In genomic region chr3:128784228-128784627, GRCh38 we compare ENCODE assay signal across 9 cellular contexts. TPM values are rescaled to one million over a fixed set of nuclear protein-coding genes. Genes with fewer than 3 reads are reported as not detected.
DNase-seq lines count a peak whose midpoint lies in the region; ATAC-seq and TF ChIP-seq lines count a peak whose summit lies in the region.
"Had no signal": no experiment of that assay in that cellular context is flagged by ENCODE, and none has a peak within 500 bp of the region (broad histone marks: within the 10 kb centered on the region; RNA-seq: fewer than 3 reads in every experiment).

No MANE protein-coding gene starts in this region.

- in situ Hi-C loops in Caki2 (cut with HindIII; ENCODE audit: low pct_unique_long_range_greater_than_20kb, low sequenced_read_pairs): no loop called here

- H3K9ac ChIP-seq in trophoblast cell (ENCODE audit: low read length): no peak overlapping the region

- peaks cover 11% of the 10 kb centered on the region for H3K79me2 ChIP-seq in trophoblast cell (ENCODE audit: control insufficient read depth, insufficient read depth, low read length, poor library complexity)

- no peaks in the 10 kb centered on the region for H3K9me3 Mint-ChIP-seq in activated naive CD4-positive, alpha-beta T cell treated with anti-CD3 and anti-CD28 coated beads, Interleukin-2, amount 10 ng/mL, durations not matched to agents 7 days and 5 days

- H3K27ac ChIP-seq in right atrium auricular region: peak overlapping the region; percentile 74 to 75
- H3K27ac ChIP-seq in trophoblast cell (ENCODE audit: low read depth, low read length): no peak overlapping the region

- no peak overlapping the region for H3K18ac ChIP-seq in trophoblast cell (ENCODE audit: low read length)

- H2AK5ac ChIP-seq in trophoblast cell (ENCODE audit: low read length): no peak overlapping the region

- peaks cover 8% of the 10 kb centered on the region for H3K36me3 Mint-ChIP-seq in activated naive CD4-positive, alpha-beta T cell treated with anti-CD3 and anti-CD28 coated beads, Interleukin-2, amount 10 ng/mL, durations not matched to agents 7 days and 5 days

- H3K27me3 ChIP-seq in right atrium auricular region: no peaks in the 10 kb centered on the region
- H3K27me3 ChIP-seq in trophoblast cell (ENCODE audit: insufficient read depth, low read length): no peaks in the 10 kb centered on the region

- no peak overlapping the region for H4K8ac ChIP-seq in trophoblast cell (ENCODE audit: low read depth, low read length)

- H3K23ac ChIP-seq in trophoblast cell (ENCODE audit: low read length): no peak overlapping the region

- no peak overlapping the region for H4K12ac ChIP-seq in trophoblast cell (ENCODE audit: low read depth, low read length)

- no peak overlapping the region for H2BK12ac ChIP-seq in trophoblast cell (ENCODE audit: low read length)

- TF ChIP-seq CTCF in right atrium auricular region (IDR thresholded peaks at IDR 0.05): peak in 1 of 2 donors; percentile 65

- no peak overlapping the region for H2BK120ac ChIP-seq in trophoblast cell (ENCODE audit: insufficient read depth, low read length, poor library complexity)

- no peak overlapping the region for H3K14ac ChIP-seq in trophoblast cell (ENCODE audit: low read length)

- H3K4me3 ChIP-seq in right atrium auricular region (no peak overlapping the region), trophoblast cell (ENCODE audit: low read depth, low read length) (no peak overlapping the region)
- H3K4me3 ChIP-seq: lung had no signal

- H3K4me1 Mint-ChIP-seq in activated naive CD4-positive, alpha-beta T cell treated with anti-CD3 and anti-CD28 coated beads, Interleukin-2, amount 10 ng/mL, durations not matched to agents 7 days and 5 days: peaks cover 70% of the 10 kb centered on the region

- ATAC-seq in HG03196 (IDR thresholded peaks at IDR 0.05; ENCODE audit: unreplicated experiment): no peak

- CTCF ChIA-PET in activated naive CD4-positive, alpha-beta T cell treated with anti-CD3 and anti-CD28 coated beads, Interleukin-2, amount 10 ng/mL, durations not matched to agents 7 days and 5 days (lab: Charles Lee): interaction anchor here (1.0 to 1.3 kb wide), 6 partner anchors 11 to 104 kb away, joined by 3 to 6 read pairs (median 4); no protein-coding TSS in a partner anchor

- peak; percentile 16 for DNase-seq in Caki2 (ENCODE audit: low read depth)
- peak; percentile 84 for DNase-seq in NCI-H82 (lab: John Stamatoyannopoulos, UW)
- DNase-seq in activated naive CD4-positive, alpha-beta T cell treated with anti-CD3 and anti-CD28 coated beads, Interleukin-2, amount 10 ng/mL, durations not matched to agents 7 days and 5 days: peak; percentile 69
- no peak for DNase-seq in right atrium auricular region (ENCODE audit: low spot score)
- peak; percentile 44 to 51 for DNase-seq in stimulated activated CD4-positive, alpha-beta T cell treated with anti-CD3 and anti-CD28 coated beads, Interleukin-2, amount 100 ng/mL, for 48 hours
- no peak for DNase-seq in trophoblast cell
- DNase-seq in SHP77 (lab: John Stamatoyannopoulos, UW): no peak

- H3K4me3 Mint-ChIP-seq in activated naive CD4-positive, alpha-beta T cell treated with anti-CD3 and anti-CD28 coated beads, Interleukin-2, amount 10 ng/mL, durations not matched to agents 7 days and 5 days: no peak overlapping the region

- WGBS in trophoblast cell (ENCODE audit: extremely low coverage, insufficient coverage, insufficient read length): no CpG with 5 or more reads among the region's 7 CpGs

- no peak overlapping the region for H4K91ac ChIP-seq in trophoblast cell (ENCODE audit: low read depth, low read length)

- H3K4me1 ChIP-seq in right atrium auricular region (peaks cover 0 to 95% of the 10 kb centered on the region in 2 donors), trophoblast cell (ENCODE audit: control insufficient read depth in 1 of 2, insufficient read depth in 2 of 2, low read length in 2 of 2) (peaks cover 4 to 13% of the 10 kb centered on the region in 2 experiments)

- no peaks in the 10 kb centered on the region for H3K27me3 Mint-ChIP-seq in activated naive CD4-positive, alpha-beta T cell treated with anti-CD3 and anti-CD28 coated beads, Interleukin-2, amount 10 ng/mL, durations not matched to agents 7 days and 5 days

- H3K36me3 ChIP-seq in right atrium auricular region: no peaks in the 10 kb centered on the region
- H3K36me3 ChIP-seq in trophoblast cell (ENCODE audit: control insufficient read depth in 1 of 2, insufficient read depth in 2 of 2, low read length in 2 of 2): peaks cover 0 to 4% of the 10 kb centered on the region in 2 experiments

- no peak overlapping the region for H3K4me2 ChIP-seq in trophoblast cell (ENCODE audit: low read length)

- H3K4ac ChIP-seq in trophoblast cell (ENCODE audit: low read depth, low read length): no peak overlapping the region

- H2AFZ ChIP-seq in trophoblast cell (ENCODE audit: insufficient read depth, low read length, poor library complexity): no peak overlapping the region

- no peaks in the 10 kb centered on the region for H3K9me3 ChIP-seq in right atrium auricular region
- H3K9me3 ChIP-seq in trophoblast cell (ENCODE audit: insufficient read depth, low read depth, low read length): no peaks in the 10 kb centered on the region

- H3K79me1 ChIP-seq in trophoblast cell (ENCODE audit: low read length): no peaks in the 10 kb centered on the region

- H3K27ac Mint-ChIP-seq in activated naive CD4-positive, alpha-beta T cell treated with anti-CD3 and anti-CD28 coated beads, Interleukin-2, amount 10 ng/mL, durations not matched to agents 7 days and 5 days: peak overlapping the region; percentile 69

- H2BK5ac ChIP-seq in trophoblast cell (ENCODE audit: low read depth, low read length, poor library complexity): no peak overlapping the region

RNA-seq across cellular contexts. Expression of gene RAB7A, which starts 58.2 kb away (rescaled TPM):
- 77.8 and 96.1 TPM in 2 replicates for total RNA-seq in Caki2 (2014; rRNA removed; shearing (Covaris generic); ENCODE audit: low replicate concordance)
- total RNA-seq in right atrium auricular region: 100 to 1,000 TPM; 123 to 135 TPM
- 236 and 247 TPM in 2 replicates for polyA plus RNA-seq in trophoblast cell (2013)

Comparison
In these comparisons a context has a peak if more than half of its experiments do, and no peak if none do; other contexts are left out.
1. DNase-seq: peak in Caki2 (single experiment), NCI-H82 (single experiment), activated naive CD4-positive, alpha-beta T cell treated with anti-CD3 and anti-CD28 coated beads, Interleukin-2, amount 10 ng/mL, durations not matched to agents 7 days and 5 days (single experiment) and stimulated activated CD4-positive, alpha-beta T cell treated with anti-CD3 and anti-CD28 coated beads, Interleukin-2, amount 100 ng/mL, for 48 hours (2 of 2); none in right atrium auricular region (single experiment), trophoblast cell (0 of 2) and SHP77 (0 of 2).